ENCODE assay signal across 1 cellular context in genomic region chr20:35823147-35823546, GRCh38.
TF ChIP-seq lines count a peak whose summit lies in the region.

No MANE protein-coding gene starts in this region.

TF ChIP-seq in IMR-90, 13 proteins besides CTCF, POLR2A, EP300 and RAD21 (continued from another document):
- no peak for TF ChIP-seq ELK1 (IDR thresholded peaks at IDR 0.05; ENCODE audit: borderline replicate concordance, low read depth, low read length)
